7 cellular contexts compared by ENCODE assay signal in the genomic region with DNA sequence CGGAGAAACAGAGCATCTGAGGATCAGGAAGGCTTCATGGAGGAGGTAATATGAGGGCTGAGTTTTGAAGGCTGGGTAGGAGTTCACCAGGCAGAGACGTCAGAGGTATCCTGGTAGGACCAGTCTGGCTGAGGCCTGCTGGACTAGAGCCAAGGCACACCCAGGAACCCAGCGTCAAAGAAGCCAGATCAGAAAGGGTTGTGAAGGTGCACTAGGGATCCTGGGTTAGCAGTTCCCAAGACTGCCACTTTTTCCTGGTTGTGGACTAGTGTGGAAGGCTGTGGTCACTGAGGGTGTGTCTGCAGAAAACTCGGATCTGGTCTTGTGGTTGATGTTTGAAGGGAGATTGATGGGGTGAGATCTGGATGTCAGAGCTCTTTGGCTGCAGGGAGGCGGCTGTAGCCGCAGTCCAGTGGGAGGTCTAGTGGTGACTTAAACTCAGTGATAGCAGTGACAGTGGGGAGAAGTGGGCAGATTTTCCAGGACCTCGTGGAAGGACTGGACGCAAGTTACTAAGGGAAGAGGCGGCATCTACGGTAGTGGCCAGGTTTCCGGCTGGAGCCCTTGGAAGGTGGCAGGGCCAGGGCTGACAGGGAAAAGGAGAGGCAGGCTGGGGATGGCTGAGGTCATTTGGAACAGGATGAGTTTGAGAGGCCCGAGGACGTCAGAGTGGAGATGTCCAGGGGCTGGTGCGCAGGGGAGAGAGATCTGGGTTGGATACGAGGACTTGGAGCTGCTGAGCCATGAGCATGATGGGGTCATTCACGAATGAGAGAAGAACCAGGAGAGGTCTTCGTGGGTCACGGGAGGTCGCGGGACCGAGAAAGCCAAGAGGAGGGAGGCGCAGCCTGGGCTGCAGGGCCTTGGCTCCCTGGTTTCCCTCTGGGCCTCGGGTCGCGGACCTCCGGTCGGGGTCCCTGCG. TPM values are rescaled to one million over a fixed set of nuclear protein-coding genes. Genes with fewer than 3 reads are reported as not detected.
A peak's percentile ranks its signal among the peaks of the same experiment; 100 is the strongest.
DNase-seq lines count a peak whose midpoint lies in the region; ATAC-seq, FAIRE-seq and TF ChIP-seq lines count a peak whose summit lies in the region.

No MANE protein-coding gene starts in this region.

- H3K36me3 ChIP-seq in MM.1S (replicated peaks; ENCODE audit: insufficient read depth, low read length) (no peaks in the 10 kb centered on the region), mammary epithelial cell (ENCODE audit: insufficient read depth, low read length) (peaks cover 13% of the 10 kb centered on the region), liver (ENCODE audit: control insufficient read depth in 4 of 4, insufficient read depth in 3 of 4, low read depth in 1 of 4, low read length in 3 of 4) (peaks cover 7 to 29% (median 18%) of the 10 kb centered on the region in 4 donors), thyroid gland (peaks cover 38 to 46% of the 10 kb centered on the region in 2 donors)

- no peaks in the 10 kb centered on the region for H3K79me2 ChIP-seq in MM.1S (ENCODE audit: low read length)
- H3K79me2 ChIP-seq in mammary epithelial cell (ENCODE audit: insufficient read depth, low read length): no peaks in the 10 kb centered on the region

- H3K4me1 ChIP-seq in MM.1S (ENCODE audit: low read length) (peaks cover 16% of the 10 kb centered on the region), mammary epithelial cell (ENCODE audit: insufficient read depth, low read length) (peaks cover 48% of the 10 kb centered on the region), liver (ENCODE audit: control insufficient read depth in 4 of 4, insufficient read depth in 4 of 4, low read length in 3 of 4) (peaks cover 28 to 66% (median 47%) of the 10 kb centered on the region in 4 donors), thyroid gland (peaks cover 25 to 46% of the 10 kb centered on the region in 2 donors)

- FAIRE-seq in GM12891 (lab: Jason Lieb, UNC): peak; percentile 38

- H3K4me2 ChIP-seq in MM.1S (ENCODE audit: low read depth, low read length) (peak overlapping the region; percentile 95), mammary epithelial cell (ENCODE audit: insufficient read depth, low read depth, low read length) (peak overlapping the region; percentile 75)

- no peaks in the 10 kb centered on the region for H4K20me1 ChIP-seq in MM.1S (ENCODE audit: insufficient read depth, low read length)
- no peaks in the 10 kb centered on the region for H4K20me1 ChIP-seq in mammary epithelial cell (ENCODE audit: insufficient read depth, low read length)

- no peak for ATAC-seq in HG03521 (IDR thresholded peaks at IDR 0.05; ENCODE audit: unreplicated experiment)

- no peaks in the 10 kb centered on the region for H3K9me2 ChIP-seq in MM.1S (replicated peaks; ENCODE audit: insufficient read depth, low read length)

- TF ChIP-seq POLR2A in GM12891 (IDR thresholded peaks at IDR 0.05; ENCODE audit: low read depth, low read length) (no peak), thyroid gland (IDR thresholded peaks at IDR 0.05) (no peak)

- CTCF ChIA-PET in mammary epithelial cell (lab: Charles Lee; ENCODE audit: low non-redundant PET): interaction anchor here (0.5 kb wide), 1 partner anchor 166 kb away, joined by 10 read pairs; no protein-coding TSS in a partner anchor

- H3K9ac ChIP-seq in MM.1S (ENCODE audit: low read length) (peak overlapping the region; percentile 74; the same call in 1 of the 2 replicates), mammary epithelial cell (ENCODE audit: insufficient read depth, low read length) (no peak overlapping the region), liver (ENCODE audit: low read depth in 1 of 2, low read length in 2 of 2) (peak overlapping the region in 1 of 2 donors; percentile 26)

- WGBS in mammary epithelial cell (ENCODE audit: low coverage, missing lambda C conversion rate): 47% methylated on average over 16 of the region's 28 CpGs
- WGBS in liver: 22% methylated on average over 28 of the region's 28 CpGs
- 33 to 35% methylated on average over 22 to 26 of the region's 28 CpGs for WGBS in thyroid gland, 2 donors

- H3K4me3 ChIP-seq in MM.1S (ENCODE audit: low read length) (peak overlapping the region; percentile 70), mammary epithelial cell (replicated peaks in 1 of 3; ENCODE audit: insufficient read depth in 1 of 3, low read depth in 2 of 3, low read length in 3 of 3) (peak overlapping the region in 2 of 3 experiments; percentile 47 to 58), liver (ENCODE audit: low read depth in 1 of 3, low read length in 3 of 3) (peak overlapping the region in 2 of 3 donors; percentile 51 to 60), thyroid gland (replicated peaks in 1 of 3) (peak overlapping the region in 1 of 3 donors; percentile 44)

- no peak for DNase-seq in GM12891 (ENCODE audit: insufficient read length, low spot score)
- no peak for DNase-seq in MM.1S
- peak; percentile 73 for DNase-seq in mammary epithelial cell
- DNase-seq in thyroid gland: peak; percentile 41 to 47
- DNase-seq in stimulated activated CD4-positive, alpha-beta T cell treated with anti-CD3 and anti-CD28 coated beads, Interleukin-4, amount 100 ng/mL, for 24 hours: no peak

- intact Hi-C loops in mammary epithelial cell (cut with micrococcal nuclease): loop anchor here (1.0 kb wide), 1 partner anchor 37 kb away; a partner anchor contains a TSS
- intact Hi-C loops in thyroid gland (cut with DNase I): loop anchor here (5.0 kb wide), 1 partner anchor 35 kb away; a partner anchor contains a TSS

- dilution Hi-C loops in mammary epithelial cell (cut with HindIII; ENCODE audit: low sequenced_read_pairs): no loop called here

- BruUV-seq in mammary epithelial cell (replicated peaks; lab: Mats Ljungman, UMichigan): no TSS peak

- peaks cover 31% of the 10 kb centered on the region for H3F3A ChIP-seq in MM.1S (ENCODE audit: insufficient read depth, low read length)

- no peaks in the 10 kb centered on the region for H3K27me3 ChIP-seq in MM.1S (replicated peaks; ENCODE audit: insufficient read depth, low read length)
- H3K27me3 ChIP-seq in mammary epithelial cell (ENCODE audit: insufficient read depth, low read length): no peaks in the 10 kb centered on the region
- H3K27me3 ChIP-seq in liver (ENCODE audit: control insufficient read depth in 4 of 4, insufficient read depth in 4 of 4, low read length in 3 of 4): no peaks in the 10 kb centered on the region
- H3K27me3 ChIP-seq in thyroid gland: no peaks in the 10 kb centered on the region

- in situ Hi-C loops in mammary epithelial cell (cut with MboI; ENCODE audit: low sequenced_read_pairs in 2 of 2): no loop called here

- H3K9me3 ChIP-seq in MM.1S (replicated peaks; ENCODE audit: insufficient read depth, low read length): no peaks in the 10 kb centered on the region
- H3K9me3 ChIP-seq in mammary epithelial cell (replicated peaks; ENCODE audit: insufficient read depth, low read length): no peaks in the 10 kb centered on the region
- H3K9me3 ChIP-seq in liver (ENCODE audit: control insufficient read depth in 4 of 4, low read length in 3 of 4): no peaks in the 10 kb centered on the region
- no peaks in the 10 kb centered on the region for H3K9me3 ChIP-seq in thyroid gland

- H3K27ac ChIP-seq in MM.1S (ENCODE audit: low read length) (peak overlapping the region; percentile 86; the same call in 1 of the 2 replicates), mammary epithelial cell (ENCODE audit: insufficient read depth, low read depth, low read length) (peak overlapping the region; percentile 31), liver (ENCODE audit: low read depth in 1 of 2, low read length in 2 of 2) (peak overlapping the region; percentile 98), thyroid gland (peak overlapping the region; percentile 84 to 97 (median 91))

- no peak for TF ChIP-seq CTCF in MM.1S (IDR thresholded peaks at IDR 0.05; ENCODE audit: low read length)
- no peak for TF ChIP-seq CTCF in mammary epithelial cell (conservative IDR thresholded peaks at IDR 0.05 in 1 of 2, IDR thresholded peaks at IDR 0.05 in 1 of 2; ENCODE audit: extremely low read depth in 1 of 2, insufficient read depth in 1 of 2, low read depth in 1 of 2, low read length in 2 of 2)
- no peak for TF ChIP-seq CTCF in liver (IDR thresholded peaks at IDR 0.05; ENCODE audit: low read depth, low read length, missing input control)
- TF ChIP-seq CTCF in thyroid gland (IDR thresholded peaks at IDR 0.05): no peak

- no peak for TF ChIP-seq RAD21 in liver (IDR thresholded peaks at IDR 0.05)

- H2AFZ ChIP-seq in MM.1S (ENCODE audit: low read length): peak overlapping the region; percentile 77
- H2AFZ ChIP-seq in mammary epithelial cell (ENCODE audit: low read depth, low read length): peak overlapping the region; percentile 73

TF ChIP-seq in GM12891, 5 proteins besides CTCF, POLR2A, EP300 and RAD21 (continues in another document):
- no peak for TF ChIP-seq SPI1 (IDR thresholded peaks at IDR 0.05; ENCODE audit: low read depth, low read length)

TF ChIP-seq in liver, 16 proteins besides CTCF, POLR2A, EP300 and RAD21 (continues in another document):
- no peak for TF ChIP-seq HNF4A (conservative IDR thresholded peaks at IDR 0.05)
- peak; percentile 78 for TF ChIP-seq NR2F2 (IDR thresholded peaks at IDR 0.05)
- peak in 1 of 2 donors; percentile 14 for TF ChIP-seq RXRA (IDR thresholded peaks at IDR 0.05)
- TF ChIP-seq SP1 (IDR thresholded peaks at IDR 0.05): no peak

RNA-seq across cellular contexts. Expression of a gene that starts 10.9 kb away (rescaled TPM):
- 41.3 TPM for polyA plus RNA-seq in GM12891 (2012; ENCODE audit: low read depth, missing spikeins)
- total RNA-seq in mammary epithelial cell: 10 to 100 TPM; 23.7 to 79.0 TPM
- 33.5 TPM for polyA plus RNA-seq in mammary epithelial cell
- 61.3 TPM for polyA minus RNA-seq in mammary epithelial cell
- total RNA-seq in liver: 10 to 100 TPM; 11.1 to 22.6 TPM
- polyA plus RNA-seq in liver: 10 to 100 TPM; 21.3 to 30.7 TPM
- total RNA-seq in thyroid gland: 10 to 100 TPM; 40.3 to 55.8 (median 48.7) TPM

RNA-seq across cellular contexts. Expression of a gene that starts 13.9 kb away (rescaled TPM):
- polyA plus RNA-seq in GM12891 (2012; ENCODE audit: low read depth, missing spikeins): 62.2 TPM
- 10 to 100 TPM; 13.2 to 16.1 TPM for total RNA-seq in mammary epithelial cell
- polyA plus RNA-seq in mammary epithelial cell: 7.5 TPM
- 18.7 TPM for polyA minus RNA-seq in mammary epithelial cell
- 10 to 100 TPM; 15.4 to 34.9 TPM for total RNA-seq in liver
- polyA plus RNA-seq in liver: 10 to 100 TPM; 16.1 to 29.5 TPM
- total RNA-seq in thyroid gland: 10 to 100 TPM; 19.2 to 40.6 (median 32.7) TPM

RNA-seq across cellular contexts. Expression of a gene that starts 36.3 kb away (rescaled TPM):
- 15.4 TPM for polyA plus RNA-seq in GM12891 (2012; ENCODE audit: low read depth, missing spikeins)
- total RNA-seq in mammary epithelial cell (10 to 100 TPM; 29.7 to 46.8 TPM), liver (10 to 100 TPM; 11.5 to 13.4 TPM), thyroid gland (10 to 100 TPM; 18.9 to 54.2 (median 47.0) TPM)
- polyA plus RNA-seq in mammary epithelial cell (24.6 TPM), liver (10 to 100 TPM in 1 of 2 donors, 1 to 10 TPM in 1; 4.7 to 12.8 TPM)
- 53.5 TPM for polyA minus RNA-seq in mammary epithelial cell

RNA-seq across cellular contexts. Expression of a gene that starts 37.8 kb away (rescaled TPM):
- 26.7 TPM for polyA plus RNA-seq in GM12891 (2012; ENCODE audit: low read depth, missing spikeins)
- total RNA-seq in mammary epithelial cell: 10 to 100 TPM; 29.2 to 52.8 TPM
- polyA plus RNA-seq in mammary epithelial cell: 22.6 TPM
- polyA minus RNA-seq in mammary epithelial cell: 46.9 TPM
- total RNA-seq in liver: 10 to 100 TPM; 23.7 to 49.3 TPM
- 10 to 100 TPM; 22.9 to 49.7 TPM for polyA plus RNA-seq in liver
- total RNA-seq in thyroid gland: 10 to 100 TPM; 43.1 to 67.8 (median 51.3) TPM

RNA-seq across cellular contexts. Expression of a gene that starts 56.2 kb away (rescaled TPM):
- polyA plus RNA-seq in GM12891 (2012; ENCODE audit: low read depth, missing spikeins): 0.09 TPM
- total RNA-seq in mammary epithelial cell: under 1 TPM; 0.17 to 0.24 TPM
- 0.20 TPM for polyA plus RNA-seq in mammary epithelial cell
- 0.57 TPM for polyA minus RNA-seq in mammary epithelial cell
- under 1 TPM; 0.14 to 0.17 TPM for total RNA-seq in liver
- under 1 TPM; 0.32 TPM for polyA plus RNA-seq in liver
- 1 to 10 TPM in 1 of 4 donors, not detected in 3; 1.2 TPM for total RNA-seq in thyroid gland

Comparison
In these comparisons a context has a peak if more than half of its experiments do, and no peak if none do; other contexts are left out.
1. DNase-seq: peak in mammary epithelial cell (single experiment) and thyroid gland (2 of 2); none in GM12891 (single experiment), MM.1S (single experiment) and stimulated activated CD4-positive, alpha-beta T cell treated with anti-CD3 and anti-CD28 coated beads, Interleukin-4, amount 100 ng/mL, for 24 hours (single experiment).
2. H3K27ac ChIP-seq: peak in every context shown above with its lines; median percentile 98 in liver; 91 in thyroid gland; 86 in MM.1S; 31 in mammary epithelial cell.